Comparison of ENCODE assay signal across 1 cellular context in the genomic region with DNA sequence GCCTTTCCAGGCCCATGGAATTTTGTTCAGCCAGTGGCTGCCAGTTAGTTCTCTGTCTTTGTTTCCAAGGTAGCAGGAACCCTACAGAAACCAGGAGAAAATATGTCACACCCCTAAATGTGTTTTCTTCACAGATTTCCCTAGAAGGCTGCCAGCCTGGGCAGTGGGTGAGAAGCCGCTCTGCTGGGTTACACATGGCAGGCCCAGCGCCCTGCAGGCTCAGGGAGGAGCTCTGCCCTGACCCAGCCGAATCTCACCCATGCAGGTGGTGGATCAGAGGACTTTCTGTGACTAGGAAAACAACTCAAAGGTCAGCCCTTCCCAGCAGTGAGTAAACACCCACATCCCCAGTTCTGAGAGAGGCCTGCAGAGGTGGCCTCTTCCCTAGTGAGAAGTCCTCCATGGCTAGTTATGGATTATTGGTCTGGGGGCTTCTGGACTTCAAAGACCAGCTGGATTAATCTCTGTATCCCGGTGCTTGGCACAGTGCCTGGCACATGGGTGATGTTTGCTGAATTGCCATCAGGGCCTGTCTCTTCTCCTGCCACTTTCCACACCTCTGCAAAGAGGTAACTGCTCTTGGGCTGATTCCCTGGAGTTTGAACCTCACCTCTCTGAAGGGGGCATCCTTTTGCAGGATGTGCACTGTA.
TF ChIP-seq lines count a peak whose summit lies in the region.

No MANE protein-coding gene starts in this region.

TF ChIP-seq in HepG2, 621 proteins besides CTCF, POLR2A, EP300 and RAD21 (continued from another document):
- TF ChIP-seq, protein P1, sequence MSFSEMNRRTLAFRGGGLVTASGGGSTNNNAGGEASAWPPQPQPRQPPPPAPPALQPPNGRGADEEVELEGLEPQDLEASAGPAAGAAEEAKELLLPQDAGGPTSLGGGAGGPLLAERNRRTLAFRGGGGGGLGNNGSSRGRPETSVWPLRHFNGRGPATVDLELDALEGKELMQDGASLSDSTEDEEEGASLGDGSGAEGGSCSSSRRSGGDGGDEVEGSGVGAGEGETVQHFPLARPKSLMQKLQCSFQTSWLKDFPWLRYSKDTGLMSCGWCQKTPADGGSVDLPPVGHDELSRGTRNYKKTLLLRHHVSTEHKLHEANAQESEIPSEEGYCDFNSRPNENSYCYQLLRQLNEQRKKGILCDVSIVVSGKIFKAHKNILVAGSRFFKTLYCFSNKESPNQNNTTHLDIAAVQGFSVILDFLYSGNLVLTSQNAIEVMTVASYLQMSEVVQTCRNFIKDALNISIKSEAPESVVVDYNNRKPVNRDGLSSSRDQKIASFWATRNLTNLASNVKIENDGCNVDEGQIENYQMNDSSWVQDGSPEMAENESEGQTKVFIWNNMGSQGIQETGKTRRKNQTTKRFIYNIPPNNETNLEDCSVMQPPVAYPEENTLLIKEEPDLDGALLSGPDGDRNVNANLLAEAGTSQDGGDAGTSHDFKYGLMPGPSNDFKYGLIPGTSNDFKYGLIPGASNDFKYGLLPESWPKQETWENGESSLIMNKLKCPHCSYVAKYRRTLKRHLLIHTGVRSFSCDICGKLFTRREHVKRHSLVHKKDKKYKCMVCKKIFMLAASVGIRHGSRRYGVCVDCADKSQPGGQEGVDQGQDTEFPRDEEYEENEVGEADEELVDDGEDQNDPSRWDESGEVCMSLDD (CRISPR knock-in tag; IDR thresholded peaks at IDR 0.05; ENCODE audit: borderline replicate concordance), result peak; percentile 34; the same call in 1 of the 2 replicates
- TF ChIP-seq ZNF670 (CRISPR knock-in tag; IDR thresholded peaks at IDR 0.05; ENCODE audit: borderline replicate concordance) (no peak), REL (CRISPR knock-in tag; conservative IDR thresholded peaks at IDR 0.05) (no peak)
